In genomic region chr17:57470906-57471305, GRCh38 we compare ENCODE assay signal across 23 cellular contexts.
"Had no signal": no experiment of that assay in that cellular context is flagged by ENCODE, and none has a peak within 500 bp of the region (broad histone marks: within the 10 kb centered on the region; RNA-seq: fewer than 3 reads in every experiment).

No MANE protein-coding gene starts in this region.

- H3K4me1 ChIP-seq: colonic mucosa had no signal

- H2AFZ ChIP-seq: hepatocyte had no signal

- FAIRE-seq: bronchial epithelial cell, endometrium had no signal

- H3K4me3 ChIP-seq: colonic mucosa, esophagus squamous epithelium, gastrocnemius medialis, hepatocyte, tibial nerve had no signal

- H3K27me3 ChIP-seq: colonic mucosa, esophagus squamous epithelium, gastrocnemius medialis, hepatocyte, tibial nerve had no signal

- H3K36me3 ChIP-seq: colonic mucosa, esophagus squamous epithelium, gastrocnemius medialis, tibial nerve had no signal

- DNase-seq: activated CD4-positive, alpha-beta T cell treated with anti-CD3 and anti-CD28 coated beads for 1 hour; activated CD4-positive, alpha-beta T cell treated with anti-CD3 and anti-CD28 coated beads, Interleukin-2, amount 50 U/mL, for 1 hour; activated CD8-positive, alpha-beta T cell treated with anti-CD3 and anti-CD28 coated beads for 36 hours; activated naive CD4-positive, alpha-beta T cell; activated T-cell treated with anti-CD3 and anti-CD28 coated beads, Interleukin-2, amount 50 U/mL, for 4 hours; anterior cingulate cortex; colonic mucosa; effector CD8-positive, alpha-beta T cell; esophagus squamous epithelium; gastrocnemius medialis; islet precursor cell; left ventricle myocardium superior; naive B cell; occipital lobe; stimulated activated naive CD4-positive, alpha-beta T cell treated with Interleukin-2 at 50 U/mL for 16 hours; T-helper 2 cell had no signal

- ATAC-seq: activated CD8-positive, alpha-beta T cell treated with anti-CD3 and anti-CD28 coated beads for 36 hours; activated naive CD4-positive, alpha-beta T cell treated with anti-CD3 and anti-CD28 coated beads, Interleukin-2, amount 50 U/mL, for 72 hours; activated T-cell treated with anti-CD3 and anti-CD28 coated beads, Interleukin-2, amount 50 U/mL, for 4 hours; gastrocnemius medialis; left ventricle myocardium superior; right cardiac atrium had no signal

- H3K9me3 ChIP-seq: colonic mucosa, esophagus squamous epithelium, gastrocnemius medialis, tibial nerve had no signal

- H3K27ac ChIP-seq: colonic mucosa, epithelial cell of prostate, esophagus squamous epithelium, gastrocnemius medialis, hepatocyte, tibial nerve had no signal
